Comparison of ENCODE assay signal across 14 cellular contexts in the genomic region with DNA sequence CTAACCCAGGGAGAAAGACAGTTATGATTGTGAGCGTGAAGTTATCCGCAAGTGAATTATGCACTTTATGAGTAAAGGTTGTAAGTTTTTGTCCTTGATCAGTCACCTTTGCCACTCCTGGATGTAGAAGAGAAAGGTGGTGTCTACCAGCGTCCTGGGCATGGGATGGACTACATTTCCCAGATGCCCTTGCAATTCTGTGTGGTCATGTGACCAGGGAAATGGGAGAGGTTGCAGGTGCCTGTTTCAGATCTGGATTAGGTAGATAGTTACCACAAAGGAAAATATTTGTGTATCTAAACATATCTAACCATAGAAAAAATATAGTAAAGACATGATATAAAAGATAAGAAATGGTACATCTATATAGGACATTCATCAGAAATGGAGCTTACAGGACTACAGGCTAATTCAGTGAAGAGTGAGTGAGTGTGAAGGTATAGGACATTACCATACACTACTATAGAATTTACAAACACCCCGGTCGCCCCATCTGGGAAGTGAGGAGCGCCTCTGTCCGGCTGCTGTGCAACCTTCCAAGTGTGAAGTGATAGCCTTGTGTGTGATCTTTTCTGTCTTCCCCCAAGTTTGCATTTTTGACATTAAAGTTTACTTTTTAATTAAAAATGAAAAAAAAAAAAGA. TPM values are rescaled to one million over a fixed set of nuclear protein-coding genes. Genes with fewer than 3 reads are reported as not detected.
DNase-seq lines count a peak whose midpoint lies in the region; ATAC-seq and TF ChIP-seq lines count a peak whose summit lies in the region.
"Had no signal": no experiment of that assay in that cellular context is flagged by ENCODE, and none has a peak within 500 bp of the region (broad histone marks: within the 10 kb centered on the region; RNA-seq: fewer than 3 reads in every experiment).

No MANE protein-coding gene starts in this region.

- CTCF ChIA-PET in CD8-positive, alpha-beta T cell (lab: Charles Lee): no interaction called here

- H3K36me3 ChIP-seq in colonic mucosa: no peaks in the 10 kb centered on the region
- no peaks in the 10 kb centered on the region for H3K36me3 ChIP-seq in CD8-positive, alpha-beta T cell (ENCODE audit: insufficient read depth, low read length)
- H3K36me3 ChIP-seq: BE2C, left lung, right atrium auricular region had no signal

- H3K27me3 ChIP-seq in colonic mucosa: no peaks in the 10 kb centered on the region
- H3K27me3 ChIP-seq in CD8-positive, alpha-beta T cell (ENCODE audit: insufficient read depth, low read length): no peaks in the 10 kb centered on the region
- H3K27me3 ChIP-seq: right atrium auricular region had no signal

- POLR2A ChIA-PET in CD8-positive, alpha-beta T cell (lab: Charles Lee): no interaction called here

- TF ChIP-seq CTCF in colonic mucosa (IDR thresholded peaks at IDR 0.05): no peak
- TF ChIP-seq CTCF in CD8-positive, alpha-beta T cell (IDR thresholded peaks at IDR 0.05): no peak

- intact Hi-C loops in colonic mucosa (cut with DNase I): no loop called here
- intact Hi-C loops in CD8-positive, alpha-beta T cell (cut with DNase I, micrococcal nuclease): no loop called here

- H3K9ac ChIP-seq in colonic mucosa (ENCODE audit: low read depth in 2 of 2, low read length in 2 of 2): no peak overlapping the region

- no peak overlapping the region for H3K4me3 Mint-ChIP-seq in CD8-positive, alpha-beta T cell
- H3K4me3 Mint-ChIP-seq: activated T-helper 1 cell treated with anti-CD3 and anti-CD28 coated beads, Interleukin-12 subunit alpha, Interleukin-12 subunit beta, Interleukin-2, Interleukin-4 antibody, amounts not matched to agents 30 ng/mL and 10 ng/mL and 1 ng/mL, durations not matched to agents 14 hours and 24 hours and 36 hours; natural killer cell; stimulated activated naive CD8-positive, alpha-beta T cell treated with anti-CD3 and anti-CD28 coated beads, Interleukin-15, Interleukin-2, amounts not matched to agents 100 ng/mL and 50 ng/mL, for 24 hours had no signal

- H3K36me3 Mint-ChIP-seq in CD8-positive, alpha-beta T cell: no peaks in the 10 kb centered on the region
- H3K36me3 Mint-ChIP-seq: natural killer cell had no signal

- no peak overlapping the region for H3K27ac Mint-ChIP-seq in CD8-positive, alpha-beta T cell
- H3K27ac Mint-ChIP-seq: activated T-helper 1 cell treated with anti-CD3 and anti-CD28 coated beads, Interleukin-12 subunit alpha, Interleukin-12 subunit beta, Interleukin-2, Interleukin-4 antibody, amounts not matched to agents 30 ng/mL and 10 ng/mL and 1 ng/mL, durations not matched to agents 14 hours and 24 hours and 36 hours; natural killer cell; stimulated activated naive CD8-positive, alpha-beta T cell treated with anti-CD3 and anti-CD28 coated beads, Interleukin-15, Interleukin-2, amounts not matched to agents 100 ng/mL and 50 ng/mL, for 24 hours had no signal

- H3K27me3 Mint-ChIP-seq in CD8-positive, alpha-beta T cell (ENCODE audit: low read depth): peaks cover 30% of the 10 kb centered on the region

- H3K27ac ChIP-seq in colonic mucosa: no peak overlapping the region
- no peak overlapping the region for H3K27ac ChIP-seq in CD8-positive, alpha-beta T cell (ENCODE audit: low read depth, low read length)
- H3K27ac ChIP-seq: left lung, right atrium auricular region had no signal

- H3K4me1 ChIP-seq in colonic mucosa: no peaks in the 10 kb centered on the region
- H3K4me1 ChIP-seq in CD8-positive, alpha-beta T cell (ENCODE audit: insufficient read depth, low read length): no peaks in the 10 kb centered on the region
- H3K4me1 ChIP-seq: BE2C, left lung, right atrium auricular region had no signal

- H3K4me3 ChIP-seq in colonic mucosa: no peak overlapping the region
- no peak overlapping the region for H3K4me3 ChIP-seq in CD8-positive, alpha-beta T cell (ENCODE audit: low read depth, low read length)
- H3K4me3 ChIP-seq: left lung, right atrium auricular region had no signal

- DNase-seq in stimulated activated CD4-positive, alpha-beta T cell treated with anti-CD3 and anti-CD28 coated beads, Interleukin-15, amount 100 ng/mL, for 24 hours: peak; percentile 6
- no peak for DNase-seq in stimulated activated CD4-positive, alpha-beta T cell treated with anti-CD3 and anti-CD28 coated beads, Interleukin-1b, Interleukin-23, amount 100 ng/mL, for 48 hours
- DNase-seq in NCI-H2171 (lab: John Stamatoyannopoulos, UW): peak; percentile 25
- peak; percentile 18 for DNase-seq in colonic mucosa
- no peak for DNase-seq in CD8-positive, alpha-beta T cell
- no peak for DNase-seq in NOMO-1 treated with DMSO at 0.1 percent for 48 hours (lab: John Stamatoyannopoulos, UW; ENCODE audit: unreplicated experiment)
- DNase-seq: BE2C, left lung, natural killer cell had no signal

- H3K4me1 Mint-ChIP-seq in CD8-positive, alpha-beta T cell (ENCODE audit: low read depth): no peaks in the 10 kb centered on the region
- H3K4me1 Mint-ChIP-seq: natural killer cell had no signal

- H3K9me3 ChIP-seq in colonic mucosa: no peaks in the 10 kb centered on the region
- H3K9me3 ChIP-seq in CD8-positive, alpha-beta T cell (ENCODE audit: low read length): no peaks in the 10 kb centered on the region
- H3K9me3 ChIP-seq: BE2C, left lung, right atrium auricular region had no signal

- H3K9me3 Mint-ChIP-seq in CD8-positive, alpha-beta T cell: peaks cover 2% of the 10 kb centered on the region
- H3K9me3 Mint-ChIP-seq: activated T-helper 1 cell treated with anti-CD3 and anti-CD28 coated beads, Interleukin-12 subunit alpha, Interleukin-12 subunit beta, Interleukin-2, Interleukin-4 antibody, amounts not matched to agents 30 ng/mL and 10 ng/mL and 1 ng/mL, durations not matched to agents 14 hours and 24 hours and 36 hours; natural killer cell had no signal

- ATAC-seq in GM19023 (IDR thresholded peaks at IDR 0.05; ENCODE audit: unreplicated experiment) (no peak), GM19328 (IDR thresholded peaks at IDR 0.05; ENCODE audit: unreplicated experiment) (no peak)
- ATAC-seq in CD8-positive, alpha-beta T cell: no peak
- ATAC-seq: left lung, natural killer cell had no signal

RNA-seq across cellular contexts. Expression of a gene that starts 51.6 kb away (rescaled TPM):
- total RNA-seq in colonic mucosa: 1 to 10 TPM; 4.9 to 6.1 TPM
- under 1 TPM in 1 of 2 experiments, not detected in 1; 0.08 TPM for total RNA-seq in CD8-positive, alpha-beta T cell

Comparison
In these comparisons a context has a peak if more than half of its experiments do, and no peak if none do; other contexts are left out.
1. DNase-seq: peak in stimulated activated CD4-positive, alpha-beta T cell treated with anti-CD3 and anti-CD28 coated beads, Interleukin-15, amount 100 ng/mL, for 24 hours (single experiment), NCI-H2171 (single experiment) and colonic mucosa (single experiment); none in stimulated activated CD4-positive, alpha-beta T cell treated with anti-CD3 and anti-CD28 coated beads, Interleukin-1b, Interleukin-23, amount 100 ng/mL, for 48 hours (single experiment), CD8-positive, alpha-beta T cell (0 of 7) and NOMO-1 treated with DMSO at 0.1 percent for 48 hours (single experiment).
2. RNA of a gene that starts 51.6 kb away (total RNA-seq): 4.9 to 6.1 TPM in colonic mucosa; 0.08 TPM in CD8-positive, alpha-beta T cell; every median in the first group is over 4 times any median in the second.